Comparison of ENCODE assay signal across 19 cellular contexts in the genomic region with DNA sequence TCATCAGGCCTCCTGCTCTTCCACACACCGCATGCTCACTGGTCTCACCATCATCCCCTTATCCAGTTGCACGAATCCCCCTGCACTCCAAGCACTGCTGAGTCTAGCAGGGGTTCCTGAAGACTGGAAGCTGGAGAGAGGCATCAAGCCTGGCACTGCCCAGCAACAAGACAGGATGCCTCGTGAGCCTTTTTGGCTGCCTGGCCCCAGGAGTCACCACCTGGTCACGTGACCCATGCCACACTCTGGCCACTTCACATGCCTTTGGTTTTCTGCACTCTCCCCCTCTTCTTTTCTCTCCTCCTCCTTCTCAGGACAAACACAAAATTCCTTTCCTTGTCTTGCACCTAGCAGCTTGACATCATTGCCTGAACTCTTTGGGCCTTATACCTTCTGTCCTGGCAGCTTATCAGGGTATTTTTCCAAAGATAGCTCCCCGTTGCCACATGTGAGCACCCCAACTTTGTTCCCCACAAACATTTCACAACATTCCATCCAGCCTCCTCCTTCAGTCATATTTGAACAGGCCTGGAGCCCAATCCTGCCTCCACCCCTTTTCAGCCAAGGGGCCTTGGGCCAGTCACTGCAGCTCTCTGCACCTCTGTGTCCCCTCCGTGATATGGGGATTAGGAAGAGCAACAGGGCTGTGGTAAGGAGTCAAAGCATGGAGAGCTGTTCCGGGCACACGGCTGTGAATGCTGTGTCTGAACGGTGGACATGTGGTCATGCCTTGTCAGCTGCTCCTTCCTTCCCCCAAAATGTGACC. TPM values are rescaled to one million over a fixed set of nuclear protein-coding genes. Genes with fewer than 3 reads are reported as not detected.
A peak's percentile ranks its signal among the peaks of the same experiment; 100 is the strongest.
DNase-seq lines count a peak whose midpoint lies in the region; ATAC-seq and TF ChIP-seq lines count a peak whose summit lies in the region.
"Had no signal": no experiment of that assay in that cellular context is flagged by ENCODE, and none has a peak within 500 bp of the region (broad histone marks: within the 10 kb centered on the region; RNA-seq: fewer than 3 reads in every experiment).

No MANE protein-coding gene starts in this region.

- H3K4me1 Mint-ChIP-seq in brain = peaks cover 21% of the 10 kb centered on the region
- peaks cover 14 to 25% (median 19%) of the 10 kb centered on the region in 4 donors for H3K4me1 Mint-ChIP-seq in naive thymus-derived CD8-positive, alpha-beta T cell

- WGBS in ovary, 3 donors = 79 to 85% (median 81%) methylated on average over 9 of the region's 9 CpGs

- intact Hi-C loops in ovary (cut with DNase I) = no loop called here

- H3K9ac ChIP-seq in BLaER1 (no peak overlapping the region), mucosa of stomach (ENCODE audit: low read length) (peak overlapping the region; percentile 47)

- no peak overlapping the region for H3K4me3 ChIP-seq in BLaER1
- no peak overlapping the region for H3K4me3 ChIP-seq in mucosa of stomach (ENCODE audit: low read length)
- no peak overlapping the region for H3K4me3 ChIP-seq in ovary
- H3K4me3 ChIP-seq: gastroesophageal sphincter had no signal

- TF ChIP-seq CTCF in brain (conservative IDR thresholded peaks at IDR 0.05) (no peak), ovary (IDR thresholded peaks at IDR 0.05) (no peak)

- H3K36me3 ChIP-seq in BLaER1 = no peaks in the 10 kb centered on the region
- no peaks in the 10 kb centered on the region for H3K36me3 ChIP-seq in mucosa of stomach (ENCODE audit: control insufficient read depth, insufficient read depth, low read length)
- no peaks in the 10 kb centered on the region for H3K36me3 ChIP-seq in ovary
- H3K36me3 ChIP-seq: gastroesophageal sphincter had no signal

- peaks cover 10% of the 10 kb centered on the region for H3K27me3 Mint-ChIP-seq in brain
- no peaks in the 10 kb centered on the region for H3K27me3 Mint-ChIP-seq in naive thymus-derived CD8-positive, alpha-beta T cell

- TF ChIP-seq POLR2A in ovary (IDR thresholded peaks at IDR 0.05) = no peak

- POLR2A ChIA-PET in naive thymus-derived CD8-positive, alpha-beta T cell (lab: Charles Lee) = no interaction called here

- H3K4me3 Mint-ChIP-seq in brain = peak overlapping the region in 4 of 5 experiments; percentile 25 to 70 (median 44)
- H3K4me3 Mint-ChIP-seq in naive thymus-derived CD8-positive, alpha-beta T cell = peak overlapping the region in 3 of 10 donors; percentile 29 to 37 (median 35)
- H3K4me3 Mint-ChIP-seq: activated CD8-positive, alpha-beta memory T cell treated with anti-CD3 and anti-CD28 coated beads, Interleukin-2, amount 10 ng/mL, durations not matched to agents 7 days and 5 days had no signal

- H3K27ac ChIP-seq in BLaER1 = no peak overlapping the region
- no peak overlapping the region for H3K27ac ChIP-seq in ovary
- H3K27ac ChIP-seq: gastroesophageal sphincter, HL-60 had no signal

- DNase-seq in HT1080 (ENCODE audit: low read depth) (peak; percentile 32), ovary (no peak), SHP77 treated with DMSO at 0.1 percent for 48 hours (lab: John Stamatoyannopoulos, UW) (no peak), foreskin melanocyte (no peak)
- no peak for DNase-seq in naive thymus-derived CD8-positive, alpha-beta T cell
- DNase-seq: activated CD8-positive, alpha-beta memory T cell treated with anti-CD3 and anti-CD28 coated beads, Interleukin-2, amount 10 ng/mL, durations not matched to agents 7 days and 5 days; AML-193; cortex of kidney; DMS53; NCI-H1417 treated with DMSO at 0.1 percent for 48 hours; NK-92 treated with Interleukin-12 subunit alpha and Interleukin-12 subunit beta, amount 100 ng/mL, for 24 hours; stimulated activated CD4-positive, alpha-beta T cell treated with anti-CD3 and anti-CD28 coated beads, Interleukin-4, amount 100 ng/mL, for 24 hours; stimulated activated CD8-positive, alpha-beta memory T cell treated with anti-CD3 and anti-CD28 coated beads, Interleukin-4, amount 100 ng/mL, for 48 hours had no signal

- H3K36me3 Mint-ChIP-seq in brain = no peaks in the 10 kb centered on the region
- H3K36me3 Mint-ChIP-seq in naive thymus-derived CD8-positive, alpha-beta T cell = no peaks in the 10 kb centered on the region
- H3K36me3 Mint-ChIP-seq: activated CD8-positive, alpha-beta memory T cell treated with anti-CD3 and anti-CD28 coated beads, Interleukin-2, amount 10 ng/mL, durations not matched to agents 7 days and 5 days had no signal

- H3K4me1 ChIP-seq in BLaER1 = peaks cover 45% of the 10 kb centered on the region
- peaks cover 34% of the 10 kb centered on the region for H3K4me1 ChIP-seq in mucosa of stomach (ENCODE audit: control insufficient read depth, insufficient read depth, low read length)
- H3K4me1 ChIP-seq in ovary (ENCODE audit: insufficient read depth) = peaks cover 5% of the 10 kb centered on the region

- no peak for TF ChIP-seq EP300 in ovary (IDR thresholded peaks at IDR 0.05)

- H3K4me2 ChIP-seq in BLaER1 = peak overlapping the region; percentile 50

- no peak for ATAC-seq in naive thymus-derived CD8-positive, alpha-beta T cell
- ATAC-seq: activated CD4-positive, CD25-positive, alpha-beta regulatory T cell treated with anti-CD3 and anti-CD28 coated beads, Interleukin-2, amount 50 U/mL, for 24 hours; activated CD8-positive, alpha-beta memory T cell treated with anti-CD3 and anti-CD28 coated beads, Interleukin-2, amount 10 ng/mL, durations not matched to agents 7 days and 5 days; gastroesophageal sphincter had no signal

- H3K27ac Mint-ChIP-seq in brain = peak overlapping the region in 1 of 5 experiments; percentile 48
- peak overlapping the region in 4 of 10 donors; percentile 6 to 31 (median 20) for H3K27ac Mint-ChIP-seq in naive thymus-derived CD8-positive, alpha-beta T cell
- H3K27ac Mint-ChIP-seq: activated CD8-positive, alpha-beta memory T cell treated with anti-CD3 and anti-CD28 coated beads, Interleukin-2, amount 10 ng/mL, durations not matched to agents 7 days and 5 days had no signal

- no peaks in the 10 kb centered on the region for H3K27me3 ChIP-seq in BLaER1
- no peaks in the 10 kb centered on the region for H3K27me3 ChIP-seq in mucosa of stomach (ENCODE audit: control insufficient read depth, insufficient read depth, low read length)
- H3K27me3 ChIP-seq in ovary = no peaks in the 10 kb centered on the region
- H3K27me3 ChIP-seq: gastroesophageal sphincter had no signal

- H3K9me3 Mint-ChIP-seq in brain = peaks cover 0 to 2% (median 0%) of the 10 kb centered on the region in 5 experiments
- H3K9me3 Mint-ChIP-seq in naive thymus-derived CD8-positive, alpha-beta T cell = no peaks in the 10 kb centered on the region

- peaks cover 18% of the 10 kb centered on the region for H4K20me1 ChIP-seq in BLaER1

- H3K9me3 ChIP-seq in BLaER1 = no peaks in the 10 kb centered on the region
- no peaks in the 10 kb centered on the region for H3K9me3 ChIP-seq in mucosa of stomach (ENCODE audit: control insufficient read depth, low read length)
- H3K9me3 ChIP-seq in ovary = no peaks in the 10 kb centered on the region
- H3K9me3 ChIP-seq: gastroesophageal sphincter had no signal

RNA-seq across cellular contexts. Expression of a gene that starts 2.8 kb away (rescaled TPM):
- 47.9 and 53.9 TPM in 2 replicates for total RNA-seq in HT1080 (2014; rRNA removed; shearing (Covaris generic))
- polyA plus RNA-seq in HT1080 (2015; cell fraction: cytosol; rRNA removed) = 64.3 and 71.1 TPM in 2 replicates
- 111 and 115 TPM in 2 replicates for polyA plus RNA-seq in HT1080 (2015; cell fraction: nucleus; rRNA removed)
- polyA plus RNA-seq in brain (ENCODE audit: insufficient read depth, low read depth, low replicate concordance) (87.7 TPM), ovary (10 to 100 TPM; 30.9 to 48.4 TPM)
- 10 to 100 TPM; 37.6 to 44.9 TPM for total RNA-seq in naive thymus-derived CD8-positive, alpha-beta T cell
- polyA plus RNA-seq in naive thymus-derived CD8-positive, alpha-beta T cell = 10 to 100 TPM; 21.9 to 27.8 (median 23.8) TPM
- total RNA-seq in ovary = 10 to 100 TPM; 25.5 to 60.0 (median 48.0) TPM
